Comparison of ENCODE assay signal across 1 cellular context in the genomic region with DNA sequence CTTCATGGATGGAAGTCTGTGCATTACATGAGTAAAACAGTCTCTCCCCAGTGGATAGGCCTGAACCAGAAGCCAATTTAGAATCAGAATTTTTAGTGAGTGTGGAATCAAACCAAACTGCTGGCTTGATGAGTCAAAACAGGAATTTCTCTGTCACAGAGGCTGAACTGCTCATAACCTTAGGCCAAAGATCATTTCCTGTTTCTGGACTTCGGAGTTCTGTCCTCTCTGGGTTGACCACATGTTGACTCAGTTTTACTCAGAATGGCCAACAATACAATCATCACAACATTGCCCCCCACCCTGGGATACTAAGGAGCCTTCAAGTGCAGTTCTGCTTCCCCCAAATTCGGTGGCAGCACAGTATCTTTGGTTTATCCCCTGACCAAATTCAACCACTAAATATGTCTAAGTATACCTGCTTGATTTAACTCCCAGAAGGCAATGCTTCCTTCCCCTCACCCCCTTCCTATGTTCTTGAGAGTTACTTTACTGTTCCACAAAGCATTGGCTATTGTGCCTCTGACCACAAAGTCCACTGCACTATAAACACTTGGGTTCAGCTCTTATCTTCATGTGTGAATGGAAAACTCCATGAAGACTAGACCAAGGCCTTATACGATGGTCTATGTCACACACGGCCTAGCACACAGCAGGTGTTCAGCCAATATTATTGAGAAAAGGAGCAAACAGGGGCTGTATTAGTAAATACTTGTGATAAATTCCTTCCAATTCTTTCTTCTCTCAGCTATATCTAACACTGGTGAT.
A peak's percentile ranks its signal among the peaks of the same experiment; 100 is the strongest.
TF ChIP-seq lines count a peak whose summit lies in the region.

No MANE protein-coding gene starts in this region.

TF ChIP-seq in HepG2, 621 proteins besides CTCF, POLR2A, EP300 and RAD21 (continued from another document):
- TF ChIP-seq, protein P1, sequence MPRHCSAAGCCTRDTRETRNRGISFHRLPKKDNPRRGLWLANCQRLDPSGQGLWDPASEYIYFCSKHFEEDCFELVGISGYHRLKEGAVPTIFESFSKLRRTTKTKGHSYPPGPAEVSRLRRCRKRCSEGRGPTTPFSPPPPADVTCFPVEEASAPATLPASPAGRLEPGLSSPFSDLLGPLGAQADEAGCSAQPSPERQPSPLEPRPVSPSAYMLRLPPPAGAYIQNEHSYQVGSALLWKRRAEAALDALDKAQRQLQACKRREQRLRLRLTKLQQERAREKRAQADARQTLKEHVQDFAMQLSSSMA (CRISPR knock-in tag; IDR thresholded peaks at IDR 0.05): no peak
- TF ChIP-seq, protein P2, sequence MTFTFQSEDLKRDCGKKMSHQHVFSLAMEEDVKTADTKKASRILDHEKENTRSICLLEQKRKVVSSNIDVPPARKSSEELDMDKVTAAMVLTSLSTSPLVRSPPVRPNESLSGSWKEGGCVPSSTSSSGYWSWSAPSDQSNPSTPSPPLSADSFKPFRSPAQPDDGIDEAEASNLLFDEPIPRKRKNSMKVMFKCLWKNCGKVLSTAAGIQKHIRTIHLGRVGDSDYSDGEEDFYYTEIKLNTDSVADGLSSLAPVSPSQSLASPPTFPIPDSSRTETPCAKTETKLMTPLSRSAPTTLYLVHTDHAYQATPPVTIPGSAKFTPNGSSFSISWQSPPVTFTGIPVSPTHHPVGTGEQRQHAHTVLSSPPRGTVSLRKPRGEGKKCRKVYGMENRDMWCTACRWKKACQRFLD (CRISPR knock-in tag; IDR thresholded peaks at IDR 0.05; ENCODE audit: borderline replicate concordance): no peak
- no peak for TF ChIP-seq MLLT10 (CRISPR knock-in tag; IDR thresholded peaks at IDR 0.05)
- TF ChIP-seq, protein P3, sequence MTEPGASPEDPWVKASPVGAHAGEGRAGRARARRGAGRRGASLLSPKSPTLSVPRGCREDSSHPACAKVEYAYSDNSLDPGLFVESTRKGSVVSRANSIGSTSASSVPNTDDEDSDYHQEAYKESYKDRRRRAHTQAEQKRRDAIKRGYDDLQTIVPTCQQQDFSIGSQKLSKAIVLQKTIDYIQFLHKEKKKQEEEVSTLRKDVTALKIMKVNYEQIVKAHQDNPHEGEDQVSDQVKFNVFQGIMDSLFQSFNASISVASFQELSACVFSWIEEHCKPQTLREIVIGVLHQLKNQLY (CRISPR knock-in tag; IDR thresholded peaks at IDR 0.05): no peak
- 0 out of 2 replicates have a peak, but pooled peaks have one; percentile 35 for TF ChIP-seq BCL6 (CRISPR knock-in tag; IDR thresholded peaks at IDR 0.05)
- no peak for TF ChIP-seq ZBTB37 (CRISPR knock-in tag; IDR thresholded peaks at IDR 0.05)
- no peak for TF ChIP-seq ZNF547 (CRISPR knock-in tag; IDR thresholded peaks at IDR 0.05)
- TF ChIP-seq HNRNPL (IDR thresholded peaks at IDR 0.05; ENCODE audit: low read depth, low read length): no peak
- no peak for TF ChIP-seq BATF2 (CRISPR knock-in tag; IDR thresholded peaks at IDR 0.05)
- TF ChIP-seq BRCA1 (CRISPR knock-in tag; IDR thresholded peaks at IDR 0.05): no peak
- TF ChIP-seq JUNB (CRISPR knock-in tag; IDR thresholded peaks at IDR 0.05; ENCODE audit: borderline replicate concordance): no peak
- TF ChIP-seq MAFG (CRISPR knock-in tag; IDR thresholded peaks at IDR 0.05): no peak
- TF ChIP-seq ZBTB3 (CRISPR knock-in tag; IDR thresholded peaks at IDR 0.05; ENCODE audit: borderline replicate concordance, low read depth): no peak
- TF ChIP-seq ZNF253 (CRISPR knock-in tag; IDR thresholded peaks at IDR 0.05; ENCODE audit: borderline replicate concordance): no peak
- TF ChIP-seq ZNF280D (CRISPR knock-in tag; IDR thresholded peaks at IDR 0.05): peak; percentile 2; the same call in 1 of the 2 replicates
- TF ChIP-seq SRY (CRISPR knock-in tag; IDR thresholded peaks at IDR 0.05): no peak
- TF ChIP-seq ZNF24 (IDR thresholded peaks at IDR 0.05): no peak
- no peak for TF ChIP-seq U2AF1 (optimal IDR thresholded peaks at IDR 0.05; ENCODE audit: low read depth, low read length)
- no peak for TF ChIP-seq ARID2 (CRISPR knock-in tag; IDR thresholded peaks at IDR 0.05; ENCODE audit: borderline replicate concordance)
- TF ChIP-seq ZNF891 (CRISPR knock-in tag; IDR thresholded peaks at IDR 0.05): no peak
- TF ChIP-seq ZMYM4 (CRISPR knock-in tag; IDR thresholded peaks at IDR 0.05): peak; percentile 70
- TF ChIP-seq, protein P4, sequence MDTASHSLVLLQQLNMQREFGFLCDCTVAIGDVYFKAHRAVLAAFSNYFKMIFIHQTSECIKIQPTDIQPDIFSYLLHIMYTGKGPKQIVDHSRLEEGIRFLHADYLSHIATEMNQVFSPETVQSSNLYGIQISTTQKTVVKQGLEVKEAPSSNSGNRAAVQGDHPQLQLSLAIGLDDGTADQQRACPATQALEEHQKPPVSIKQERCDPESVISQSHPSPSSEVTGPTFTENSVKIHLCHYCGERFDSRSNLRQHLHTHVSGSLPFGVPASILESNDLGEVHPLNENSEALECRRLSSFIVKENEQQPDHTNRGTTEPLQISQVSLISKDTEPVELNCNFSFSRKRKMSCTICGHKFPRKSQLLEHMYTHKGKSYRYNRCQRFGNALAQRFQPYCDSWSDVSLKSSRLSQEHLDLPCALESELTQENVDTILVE (CRISPR knock-in tag; IDR thresholded peaks at IDR 0.05): no peak
- peak; percentile 50 for TF ChIP-seq ASH2L (IDR thresholded peaks at IDR 0.05; ENCODE audit: insufficient read length, low read depth, low read length)
- TF ChIP-seq MIER3 (CRISPR knock-in tag; IDR thresholded peaks at IDR 0.05; ENCODE audit: borderline replicate concordance): no peak
- no peak for TF ChIP-seq DRAP1 (CRISPR knock-in tag; IDR thresholded peaks at IDR 0.05)
- TF ChIP-seq SCMH1 (CRISPR knock-in tag; IDR thresholded peaks at IDR 0.05; ENCODE audit: borderline replicate concordance): no peak
- TF ChIP-seq, protein P5, sequence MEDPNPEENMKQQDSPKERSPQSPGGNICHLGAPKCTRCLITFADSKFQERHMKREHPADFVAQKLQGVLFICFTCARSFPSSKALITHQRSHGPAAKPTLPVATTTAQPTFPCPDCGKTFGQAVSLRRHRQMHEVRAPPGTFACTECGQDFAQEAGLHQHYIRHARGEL (CRISPR knock-in tag; IDR thresholded peaks at IDR 0.05): no peak
- no peak for TF ChIP-seq NR2F6 (IDR thresholded peaks at IDR 0.05)
- TF ChIP-seq NR2F6 (CRISPR knock-in tag; IDR thresholded peaks at IDR 0.05): peak; percentile 24; the same call in 1 of the 2 replicates
- TF ChIP-seq CBFB (CRISPR knock-in tag; IDR thresholded peaks at IDR 0.05): no peak; the same call in 1 of the 2 replicates
- 0 out of 2 replicates have a peak, but pooled peaks have one; percentile 14 for TF ChIP-seq PITX1 (CRISPR knock-in tag; IDR thresholded peaks at IDR 0.05)
- no peak for TF ChIP-seq ZSCAN12 (CRISPR knock-in tag; IDR thresholded peaks at IDR 0.05)
- TF ChIP-seq ZFP90 (CRISPR knock-in tag; IDR thresholded peaks at IDR 0.05; ENCODE audit: borderline replicate concordance): no peak
- no peak for TF ChIP-seq ZNF234 (CRISPR knock-in tag; conservative IDR thresholded peaks at IDR 0.05)
- TF ChIP-seq ZNF850 (CRISPR knock-in tag; conservative IDR thresholded peaks at IDR 0.05): no peak
- TF ChIP-seq SMAD1 (CRISPR knock-in tag; IDR thresholded peaks at IDR 0.05; ENCODE audit: borderline replicate concordance, low read depth): no peak
- TF ChIP-seq, protein P6, sequence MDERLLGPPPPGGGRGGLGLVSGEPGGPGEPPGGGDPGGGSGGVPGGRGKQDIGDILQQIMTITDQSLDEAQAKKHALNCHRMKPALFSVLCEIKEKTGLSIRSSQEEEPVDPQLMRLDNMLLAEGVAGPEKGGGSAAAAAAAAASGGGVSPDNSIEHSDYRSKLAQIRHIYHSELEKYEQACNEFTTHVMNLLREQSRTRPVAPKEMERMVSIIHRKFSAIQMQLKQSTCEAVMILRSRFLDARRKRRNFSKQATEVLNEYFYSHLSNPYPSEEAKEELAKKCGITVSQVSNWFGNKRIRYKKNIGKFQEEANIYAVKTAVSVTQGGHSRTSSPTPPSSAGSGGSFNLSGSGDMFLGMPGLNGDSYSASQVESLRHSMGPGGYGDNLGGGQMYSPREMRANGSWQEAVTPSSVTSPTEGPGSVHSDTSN (CRISPR knock-in tag; IDR thresholded peaks at IDR 0.05): no peak
- TF ChIP-seq SAFB2 (CRISPR knock-in tag; IDR thresholded peaks at IDR 0.05; ENCODE audit: borderline replicate concordance, low read depth): no peak
- TF ChIP-seq ZNF20 (CRISPR knock-in tag; IDR thresholded peaks at IDR 0.05): no peak
- no peak for TF ChIP-seq RAD51 (IDR thresholded peaks at IDR 0.05; ENCODE audit: borderline replicate concordance)
- no peak for TF ChIP-seq ZNF562 (CRISPR knock-in tag; IDR thresholded peaks at IDR 0.05; ENCODE audit: borderline replicate concordance)
- TF ChIP-seq ZNF687 (CRISPR knock-in tag; IDR thresholded peaks at IDR 0.05): no peak
- peak; percentile 16; the same call in 1 of the 2 replicates for TF ChIP-seq PHF21A (CRISPR knock-in tag; IDR thresholded peaks at IDR 0.05)
- TF ChIP-seq NCOA5 (CRISPR knock-in tag; IDR thresholded peaks at IDR 0.05): no peak
- TF ChIP-seq ZFP36 (IDR thresholded peaks at IDR 0.05; ENCODE audit: borderline replicate concordance, low read depth, low read length, partially characterized antibody): no peak
